8 cellular contexts compared by ENCODE assay signal in the genomic region with DNA sequence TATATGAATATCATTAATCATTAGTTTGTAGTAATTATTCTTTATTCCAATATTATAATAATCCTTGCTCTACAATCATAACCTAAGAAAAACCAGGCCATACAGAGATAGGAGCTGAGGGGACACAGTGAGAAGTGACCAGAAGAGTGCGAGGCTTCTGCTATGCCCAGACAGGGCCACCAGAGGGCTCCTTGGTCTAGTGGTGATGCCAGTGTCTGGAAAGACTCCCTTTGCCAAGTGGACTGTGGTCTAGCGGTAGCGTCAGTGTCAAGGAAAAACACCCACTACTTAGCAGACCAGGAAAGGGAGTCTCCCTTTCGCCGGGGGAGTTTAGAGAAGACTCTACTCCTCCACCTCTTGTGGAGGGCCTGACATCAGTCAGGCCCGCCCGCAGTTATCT. TPM values are rescaled to one million over a fixed set of nuclear protein-coding genes. Genes with fewer than 3 reads are reported as not detected.
DNase-seq lines count a peak whose midpoint lies in the region; TF ChIP-seq lines count a peak whose summit lies in the region.
"Not testable (repeated sequence)": the region's sequence is repeated elsewhere in the genome, so short reads cannot be mapped to it uniquely, and the experiment has no call there.

No MANE protein-coding gene starts in this region.

- not testable (repeated sequence) for H3K27ac Mint-ChIP-seq in activated naive CD4-positive, alpha-beta T cell treated with anti-CD3 and anti-CD28 coated beads, Interleukin-2, amount 10 ng/mL, durations not matched to agents 7 days and 5 days

- H3K79me2 ChIP-seq in mesendoderm (ENCODE audit: control insufficient read depth, insufficient read depth, low read length) = not testable (repeated sequence)

- H3K79me1 ChIP-seq in mesendoderm (ENCODE audit: low read length) = not testable (repeated sequence)

- H3K36me3 ChIP-seq in mesendoderm (ENCODE audit: control insufficient read depth, insufficient read depth, low read length) = not testable (repeated sequence)

- not testable (repeated sequence) for H3K4ac ChIP-seq in mesendoderm (ENCODE audit: low read depth, low read length)

- not testable (repeated sequence) for H3K23ac ChIP-seq in mesendoderm (ENCODE audit: low read length)

- H3K9ac ChIP-seq in mesendoderm (ENCODE audit: low read length) = not testable (repeated sequence)

- not testable (repeated sequence) for H3K27me3 ChIP-seq in mesendoderm (ENCODE audit: insufficient read depth, low read length, poor library complexity)

- H3K4me3 ChIP-seq in epithelial cell of proximal tubule (ENCODE audit: low read depth, low read length); mesendoderm (ENCODE audit: low read length): not testable (repeated sequence)

- H3K4me3 Mint-ChIP-seq in activated naive CD4-positive, alpha-beta T cell treated with anti-CD3 and anti-CD28 coated beads, Interleukin-2, amount 10 ng/mL, durations not matched to agents 7 days and 5 days = not testable (repeated sequence)

- CTCF ChIA-PET in activated naive CD4-positive, alpha-beta T cell treated with anti-CD3 and anti-CD28 coated beads, Interleukin-2, amount 10 ng/mL, durations not matched to agents 7 days and 5 days (lab: Charles Lee) = interaction anchor here (1.0 to 3.4 kb wide), 5 partner anchors 22 to 80 kb away, joined by 3 to 9 read pairs (median 3); no protein-coding TSS in a partner anchor

- not testable (repeated sequence) for H3K4me2 ChIP-seq in mesendoderm (ENCODE audit: low read length)

- H3K27me3 Mint-ChIP-seq in activated naive CD4-positive, alpha-beta T cell treated with anti-CD3 and anti-CD28 coated beads, Interleukin-2, amount 10 ng/mL, durations not matched to agents 7 days and 5 days = not testable (repeated sequence)

- TF ChIP-seq CTCF in GM13977 (IDR thresholded peaks at IDR 0.05; ENCODE audit: extremely low read depth, insufficient read depth, missing control alignments) = peak; percentile 58
- TF ChIP-seq CTCF in epithelial cell of proximal tubule (conservative IDR thresholded peaks at IDR 0.05; ENCODE audit: low read depth, low read length) = peak; percentile 44

- H3K4me1 ChIP-seq in mesendoderm (ENCODE audit: control insufficient read depth, low read depth, low read length) = not testable (repeated sequence)

- H3K56ac ChIP-seq in mesendoderm (ENCODE audit: low read length) = not testable (repeated sequence)

- H3K36me3 Mint-ChIP-seq in activated naive CD4-positive, alpha-beta T cell treated with anti-CD3 and anti-CD28 coated beads, Interleukin-2, amount 10 ng/mL, durations not matched to agents 7 days and 5 days = peaks cover 46% of the 10 kb centered on the region

- H2BK15ac ChIP-seq in mesendoderm (replicated peaks; ENCODE audit: low read depth) = not testable (repeated sequence)

- H4K5ac ChIP-seq in mesendoderm (ENCODE audit: low read length) = not testable (repeated sequence)

- not testable (repeated sequence) for H3K27ac ChIP-seq in mesendoderm (ENCODE audit: low read depth, low read length)

- H3K9me3 Mint-ChIP-seq in activated naive CD4-positive, alpha-beta T cell treated with anti-CD3 and anti-CD28 coated beads, Interleukin-2, amount 10 ng/mL, durations not matched to agents 7 days and 5 days = not testable (repeated sequence)

- in situ Hi-C loops in GM13977 (cut with MboI; ENCODE audit: low pct_unique_long_range_greater_than_20kb, low sequenced_read_pairs, unreplicated experiment) = not testable (repeated sequence)

- not testable (repeated sequence) for H2BK120ac ChIP-seq in mesendoderm (ENCODE audit: low read depth, low read length)

- not testable (repeated sequence) for H2BK5ac ChIP-seq in mesendoderm (ENCODE audit: low read length)

- DNase-seq in AML-193 (lab: John Stamatoyannopoulos, UW) = peak; percentile 5 to 7
- not testable (repeated sequence) for DNase-seq in GM13977 (ENCODE audit: low spot score); epithelial cell of proximal tubule (ENCODE audit: low read depth)
- DNase-seq in NCI-H748 (lab: John Stamatoyannopoulos, UW; ENCODE audit: unreplicated experiment) = peak; percentile 20
- peak; percentile 42 to 46 for DNase-seq in activated CD4-positive, alpha-beta T cell treated with anti-CD3 and anti-CD28 coated beads for 24 hours (ENCODE audit: low read depth in 2 of 2)
- peak; percentile 49 for DNase-seq in activated naive CD4-positive, alpha-beta T cell treated with anti-CD3 and anti-CD28 coated beads, Interleukin-2, amount 10 ng/mL, durations not matched to agents 7 days and 5 days
- DNase-seq in mesendoderm = peak; percentile 45
- DNase-seq in stimulated activated CD8-positive, alpha-beta memory T cell treated with anti-CD3 and anti-CD28 coated beads, Interleukin-4, amount 100 ng/mL, for 48 hours = peak; percentile 73

- no CpG with 5 or more reads among the region's 7 CpGs for WGBS in mesendoderm (ENCODE audit: extremely low coverage, insufficient coverage, low lambda C conversion rate)

- H2AK5ac ChIP-seq in mesendoderm (ENCODE audit: low read length) = not testable (repeated sequence)

- H3K4me1 Mint-ChIP-seq in activated naive CD4-positive, alpha-beta T cell treated with anti-CD3 and anti-CD28 coated beads, Interleukin-2, amount 10 ng/mL, durations not matched to agents 7 days and 5 days = not testable (repeated sequence)

- H4K8ac ChIP-seq in mesendoderm (ENCODE audit: low read depth, low read length) = not testable (repeated sequence)

- not testable (repeated sequence) for H3K18ac ChIP-seq in mesendoderm (ENCODE audit: low read length)

RNA-seq across cellular contexts. Expression of gene MRPL17, which starts 28.4 kb away (rescaled TPM):
- total RNA-seq in epithelial cell of proximal tubule = 44.7 and 62.6 TPM in 2 replicates
- polyA plus RNA-seq in mesendoderm (2013, experiment 1 of 2) = 90.2 TPM
- polyA plus RNA-seq in mesendoderm (2013, experiment 2 of 2) = 91.6 TPM

RNA-seq across cellular contexts. Expression of gene DCHS1, which starts 55.9 kb away (rescaled TPM):
- 1.2 and 1.8 TPM in 2 replicates for total RNA-seq in epithelial cell of proximal tubule
- 2.9 TPM for polyA plus RNA-seq in mesendoderm (2013, experiment 1 of 2)
- polyA plus RNA-seq in mesendoderm (2013, experiment 2 of 2) = 3.0 TPM
